Comparison of ENCODE assay signal across 18 cellular contexts in the genomic region with DNA sequence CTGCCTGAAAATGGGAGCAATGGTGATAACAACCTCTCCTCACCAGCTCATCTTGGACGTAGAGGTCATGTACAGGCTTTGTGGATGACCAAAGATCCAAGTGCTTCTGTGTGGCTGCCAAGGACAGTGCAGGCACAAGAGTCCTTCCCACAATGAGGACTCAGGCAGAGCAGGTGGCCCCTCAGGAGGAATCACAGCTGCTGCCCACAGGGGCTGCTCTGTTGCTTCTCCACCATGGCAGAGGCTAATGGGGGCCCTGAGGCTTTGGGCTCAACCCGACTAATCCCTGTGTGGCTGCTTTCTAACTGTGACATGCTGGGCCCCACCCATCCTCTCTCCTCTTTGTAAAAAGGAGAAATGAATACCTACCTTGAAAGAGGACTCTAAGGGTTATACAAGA. TPM values are rescaled to one million over a fixed set of nuclear protein-coding genes. Genes with fewer than 3 reads are reported as not detected.
DNase-seq lines count a peak whose midpoint lies in the region; ATAC-seq and TF ChIP-seq lines count a peak whose summit lies in the region.
"Had no signal": no experiment of that assay in that cellular context is flagged by ENCODE, and none has a peak within 500 bp of the region (broad histone marks: within the 10 kb centered on the region; RNA-seq: fewer than 3 reads in every experiment).

No MANE protein-coding gene starts in this region.

- WGBS in neuronal stem cell (ENCODE audit: extremely low coverage in 2 of 2, insufficient read length in 2 of 2, insufficient replicate concordance in 1 of 2), 2 donors, result no CpG with 5 or more reads among the region's 2 CpGs
- WGBS in sigmoid colon, 2 donors, result 73 to 75% methylated on average over 2 of the region's 2 CpGs

- H2BK120ac ChIP-seq in neuronal stem cell (ENCODE audit: low read depth, low read length), result no peak overlapping the region

- no peak overlapping the region for H3K4me3 ChIP-seq in neuronal stem cell (ENCODE audit: low read length in 2 of 2)
- no peak overlapping the region for H3K4me3 ChIP-seq in sigmoid colon
- H3K4me3 ChIP-seq: A549 had no signal

- H3K4ac ChIP-seq in neuronal stem cell (ENCODE audit: low read length), result no peak overlapping the region

- H4K91ac ChIP-seq in neuronal stem cell (ENCODE audit: low read depth, low read length, poor library complexity), result no peak overlapping the region

- ATAC-seq in HG03439 (IDR thresholded peaks at IDR 0.05; ENCODE audit: unreplicated experiment), result no peak
- ATAC-seq: A549 had no signal

- peaks cover 0 to 14% (median 0%) of the 10 kb centered on the region in 3 experiments for H3K27me3 ChIP-seq in neuronal stem cell (ENCODE audit: control insufficient read depth in 3 of 3, insufficient read depth in 3 of 3, low read depth in 1 of 3, low read length in 3 of 3)
- no peaks in the 10 kb centered on the region for H3K27me3 ChIP-seq in sigmoid colon

- H2BK15ac ChIP-seq in neuronal stem cell (ENCODE audit: low read length), result no peak overlapping the region

- TF ChIP-seq EP300 in sigmoid colon (IDR thresholded peaks at IDR 0.05), result no peak

- DNase-seq in NCI-H524 (lab: John Stamatoyannopoulos, UW), result peak; percentile 57 to 71
- DNase-seq in NCI-H524 treated with DMSO at 0.1 percent for 48 hours (lab: John Stamatoyannopoulos, UW), result no peak
- DNase-seq in chondrocyte (ENCODE audit: low spot score), result peak; percentile 59
- DNase-seq in neuronal stem cell (ENCODE audit: low spot score), result no peak
- no peak for DNase-seq in sigmoid colon
- DNase-seq in cortex of kidney (lab: John Stamatoyannopoulos, UW), result no peak
- DNase-seq: AML-193; CD4-positive, alpha-beta memory T cell; DMS153; DMS79; GDM1; GOT3; H7 had no signal

- H3K4me1 Mint-ChIP-seq in chondrocyte (ENCODE audit: low read depth), result no peaks in the 10 kb centered on the region
- H3K4me1 Mint-ChIP-seq: CD14-positive monocyte; CD4-positive, alpha-beta memory T cell had no signal

- no peak overlapping the region for H4K8ac ChIP-seq in neuronal stem cell (ENCODE audit: low read depth, low read length)

- no peaks in the 10 kb centered on the region for H3K36me3 ChIP-seq in neuronal stem cell (replicated peaks in 1 of 2; ENCODE audit: control insufficient read depth in 2 of 2, insufficient read depth in 2 of 2, low read length in 2 of 2)
- no peaks in the 10 kb centered on the region for H3K36me3 ChIP-seq in sigmoid colon

- TF ChIP-seq CTCF in chondrocyte (IDR thresholded peaks at IDR 0.05) (no peak), sigmoid colon (IDR thresholded peaks at IDR 0.05) (no peak)

- H3K9me3 ChIP-seq in neuronal stem cell (replicated peaks in 1 of 2; ENCODE audit: control insufficient read depth in 2 of 2, insufficient read depth in 1 of 2, low read depth in 1 of 2, low read length in 2 of 2) (no peaks in the 10 kb centered on the region), sigmoid colon (no peaks in the 10 kb centered on the region)
- H3K9me3 ChIP-seq: A549 had no signal

- peaks cover 13% of the 10 kb centered on the region for H3K27me3 Mint-ChIP-seq in chondrocyte (ENCODE audit: low read depth)

- TF ChIP-seq POLR2A in sigmoid colon (IDR thresholded peaks at IDR 0.05), result no peak

- H3K27ac ChIP-seq in neuronal stem cell (replicated peaks; ENCODE audit: low read length) (no peak overlapping the region), sigmoid colon (no peak overlapping the region)
- H3K27ac ChIP-seq: 22Rv1, A549, HL-60 had no signal

- no peak overlapping the region for H3K9ac ChIP-seq in neuronal stem cell (ENCODE audit: low read depth, low read length, poor library complexity)

- no peaks in the 10 kb centered on the region for H3K4me1 ChIP-seq in neuronal stem cell (ENCODE audit: control insufficient read depth in 2 of 2, insufficient read depth in 1 of 2, low read depth in 1 of 2, low read length in 2 of 2)
- H3K4me1 ChIP-seq in sigmoid colon, result no peaks in the 10 kb centered on the region
- H3K4me1 ChIP-seq: A549 had no signal

- H3K18ac ChIP-seq in neuronal stem cell (ENCODE audit: low read length), result no peak overlapping the region

- no peaks in the 10 kb centered on the region for H3K36me3 Mint-ChIP-seq in chondrocyte (ENCODE audit: low read depth)
- H3K36me3 Mint-ChIP-seq: CD14-positive monocyte; CD4-positive, alpha-beta memory T cell had no signal

- H3K23ac ChIP-seq in neuronal stem cell (ENCODE audit: low read depth, low read length, poor library complexity), result peak overlapping the region; percentile 19

- H2BK5ac ChIP-seq in neuronal stem cell (ENCODE audit: low read length), result no peak overlapping the region

- intact Hi-C loops in sigmoid colon (cut with DNase I), result no loop called here

- no peak overlapping the region for H3K27ac Mint-ChIP-seq in chondrocyte (ENCODE audit: unreplicated experiment)
- H3K27ac Mint-ChIP-seq: CD14-positive monocyte; CD4-positive, alpha-beta memory T cell had no signal

- H2BK12ac ChIP-seq in neuronal stem cell (ENCODE audit: low read length), result no peak overlapping the region

- H3K79me1 ChIP-seq in neuronal stem cell (ENCODE audit: low read depth, low read length), result no peaks in the 10 kb centered on the region

- H3K4me2 ChIP-seq in neuronal stem cell (ENCODE audit: insufficient read depth, low read length, poor library complexity, severe bottlenecking), result no peak overlapping the region
- H3K4me2 ChIP-seq: A549 had no signal

- no peaks in the 10 kb centered on the region for H3K9me3 Mint-ChIP-seq in chondrocyte (ENCODE audit: low read depth)
- H3K9me3 Mint-ChIP-seq: CD4-positive, alpha-beta memory T cell had no signal

- H2AK5ac ChIP-seq in neuronal stem cell (ENCODE audit: low read depth, low read length), result no peak overlapping the region

- no peak overlapping the region for H2AFZ ChIP-seq in neuronal stem cell (ENCODE audit: low read length)

- no peak overlapping the region for H3K4me3 Mint-ChIP-seq in chondrocyte (ENCODE audit: unreplicated experiment)
- H3K4me3 Mint-ChIP-seq: CD14-positive monocyte; CD4-positive, alpha-beta memory T cell had no signal

- H3K14ac ChIP-seq in neuronal stem cell (ENCODE audit: low read length), result no peak overlapping the region

RNA-seq across cellular contexts. Expression of a gene that starts 58.1 kb away (rescaled TPM):
- total RNA-seq in chondrocyte, result 29.5 to 31.2 TPM (median 31.1 TPM) in 3 replicates
- 39.9 TPM for polyA plus RNA-seq in neuronal stem cell (2013, experiment 1 of 2)
- 40.1 TPM for polyA plus RNA-seq in neuronal stem cell (2013, experiment 2 of 2)
- total RNA-seq in sigmoid colon, result 10 to 100 TPM; 39.2 to 60.7 (median 47.1) TPM
- polyA plus RNA-seq in sigmoid colon, result 10 to 100 TPM; 53.6 to 78.4 (median 56.5) TPM

Comparison
In these comparisons a context has a peak if more than half of its experiments do, and no peak if none do; other contexts are left out.
1. DNase-seq: peak in NCI-H524 (2 of 2) and chondrocyte (single experiment); none in NCI-H524 treated with DMSO at 0.1 percent for 48 hours (single experiment), neuronal stem cell (single experiment), sigmoid colon (single experiment) and cortex of kidney (single experiment).